ENCODE assay signal across 21 cellular contexts in the genomic region with DNA sequence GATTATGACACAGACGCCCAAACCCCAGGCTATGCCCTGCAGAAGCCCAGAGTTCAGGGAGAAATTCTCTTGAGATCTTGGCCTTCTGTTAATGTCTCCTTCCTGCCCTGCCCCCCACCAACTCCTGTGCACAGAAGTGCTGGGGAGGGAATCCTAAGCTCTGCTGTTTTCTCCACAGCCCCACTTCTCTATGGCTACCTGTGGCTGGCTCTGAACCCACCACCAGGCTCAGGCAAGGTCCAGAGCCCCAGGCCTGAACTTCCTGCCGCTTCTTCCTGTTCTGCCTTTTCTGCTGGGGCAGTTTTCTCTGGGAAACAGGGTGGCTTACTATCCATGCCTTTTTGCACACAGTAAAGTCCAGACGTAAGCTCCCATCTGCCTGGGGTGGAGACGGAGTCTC.
A peak's percentile ranks its signal among the peaks of the same experiment; 100 is the strongest.
DNase-seq lines count a peak whose midpoint lies in the region; ATAC-seq and TF ChIP-seq lines count a peak whose summit lies in the region.
"Had no signal": no experiment of that assay in that cellular context is flagged by ENCODE, and none has a peak within 500 bp of the region (broad histone marks: within the 10 kb centered on the region; RNA-seq: fewer than 3 reads in every experiment).

No MANE protein-coding gene starts in this region.

- ATAC-seq in Right ventricle myocardium superior (ENCODE audit: poor library complexity): no peak
- ATAC-seq: A549, HCT116 had no signal

- TF ChIP-seq CTCF in dorsolateral prefrontal cortex (IDR thresholded peaks at IDR 0.05 in 54 of 56, conservative IDR thresholded peaks at IDR 0.05 in 2 of 56; ENCODE audit: low read depth in 1 of 56, partially characterized antibody in 56 of 56): no peak

- intact Hi-C loops in cardiac septum (cut with DNase I): no loop called here
- intact Hi-C loops in Right ventricle myocardium superior (cut with DNase I): no loop called here
- intact Hi-C loops in dorsolateral prefrontal cortex (cut with DNase I): no loop called here

- H3K27me3 ChIP-seq in dorsolateral prefrontal cortex: peaks cover 0 to 6% (median 0%) of the 10 kb centered on the region in 45 donors
- H3K27me3 ChIP-seq: BE2C had no signal

- H3K4me3 ChIP-seq in dorsolateral prefrontal cortex: no peak overlapping the region
- H3K4me3 ChIP-seq: A549 had no signal

- DNase-seq in cardiac septum (ENCODE audit: low spot score) (peak; percentile 24), Right ventricle myocardium superior (no peak), caudate nucleus (lab: John Stamatoyannopoulos, UW) (peak in 1 of 61 donors; percentile 3), mesenteric fat pad (ENCODE audit: low spot score) (peak; percentile 59), retina (no peak), dorsolateral prefrontal cortex (no peak), H4 (ENCODE audit: low spot score) (no peak)
- DNase-seq: 8988T; ACHN; AML-193; BE2C; C1 segment of cervical spinal cord; Calu3; CD4-positive, alpha-beta memory T cell; COR-L47; DMS153; DND-41; GOT3; H9 had no signal

- peak overlapping the region; percentile 24 for H3K27ac ChIP-seq in caudate nucleus (ENCODE audit: low read depth, low read length)
- H3K27ac ChIP-seq in dorsolateral prefrontal cortex: no peak overlapping the region
- H3K27ac ChIP-seq: A549 had no signal

Comparison
In these comparisons a context has a peak if more than half of its experiments do, and no peak if none do; other contexts are left out.
1. DNase-seq: peak in cardiac septum (single experiment) and mesenteric fat pad (single experiment); none in Right ventricle myocardium superior (single experiment), retina (single experiment), dorsolateral prefrontal cortex (0 of 10) and H4 (single experiment).